20 cellular contexts compared by ENCODE assay signal in the genomic region with DNA sequence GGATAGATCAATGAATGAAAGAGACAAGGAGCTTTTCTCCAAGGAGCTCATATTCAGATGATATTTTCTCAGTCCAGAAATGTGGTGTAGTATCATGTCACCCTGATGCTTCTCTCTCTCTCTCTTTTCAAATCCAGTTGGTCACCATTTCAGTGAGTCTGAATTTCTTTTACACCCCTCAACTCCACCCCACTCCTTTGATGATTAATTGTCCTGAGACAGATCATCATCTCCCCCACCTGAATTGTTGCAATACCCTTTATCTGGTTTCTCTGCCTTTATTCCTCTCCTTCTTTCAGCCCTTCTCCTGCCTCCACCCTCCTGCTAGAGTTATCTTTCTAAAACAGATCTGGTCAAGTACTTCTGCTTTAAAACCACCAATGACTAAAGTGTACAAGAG.
"Had no signal": no experiment of that assay in that cellular context is flagged by ENCODE, and none has a peak within 500 bp of the region (broad histone marks: within the 10 kb centered on the region; RNA-seq: fewer than 3 reads in every experiment).

No MANE protein-coding gene starts in this region.

- H3K9ac ChIP-seq: KMS-11 had no signal

- DNase-seq: activated CD4-positive, alpha-beta T cell treated with anti-CD3 and anti-CD28 coated beads, Interleukin-2, amount 10 ng/mL, durations not matched to agents 24 days and 14 days; activated CD4-positive, alpha-beta T cell treated with anti-CD3 and anti-CD28 coated beads, Interleukin-2, amount 50 U/mL, for 48 hours; activated CD4-positive, CD25-positive, alpha-beta regulatory T cell treated with anti-CD3 and anti-CD28 coated beads, Interleukin-2, amount 50 U/mL, for 72 hours; activated CD8-positive, alpha-beta memory T cell treated with anti-CD3 and anti-CD28 coated beads, Interleukin-2, amount 10 ng/mL, durations not matched to agents 7 days and 5 days; activated effector memory CD4-positive, alpha-beta T cell treated with anti-CD3 and anti-CD28 coated beads, Interleukin-2, amount 50 U/mL, for 16 hours; activated naive CD4-positive, alpha-beta T cell treated with anti-CD3 and anti-CD28 coated beads for 36 hours; activated T-cell treated with anti-CD3 and anti-CD28 coated beads, Interleukin-2, amount 50 U/mL, for 4 hours; central memory CD4-positive, alpha-beta T cell; NCI-H1092; NCI-H1417; NCI-H1930; NCI-H510A treated with DMSO at 0.1 percent for 48 hours; SIG-M5; T-cell; T-helper 2 cell; T1000 had no signal

- ATAC-seq: activated CD8-positive, alpha-beta memory T cell treated with anti-CD3 and anti-CD28 coated beads, Interleukin-2, amount 10 ng/mL, durations not matched to agents 7 days and 5 days; activated T-cell treated with anti-CD3 and anti-CD28 coated beads, Interleukin-2, amount 50 U/mL, for 4 hours; T-cell; WTC11 had no signal

- H3K4me3 Mint-ChIP-seq: activated CD4-positive, alpha-beta T cell treated with anti-CD3 and anti-CD28 coated beads, Interleukin-2, amount 10 ng/mL, durations not matched to agents 24 days and 14 days; activated CD8-positive, alpha-beta memory T cell treated with anti-CD3 and anti-CD28 coated beads, Interleukin-2, amount 10 ng/mL, durations not matched to agents 7 days and 5 days; activated naive CD4-positive, alpha-beta T cell treated with anti-CD3 and anti-CD28 coated beads for 36 hours; activated naive CD8-positive, alpha-beta T cell; activated T-cell treated with anti-CD3 and anti-CD28 coated beads, Interleukin-2, amount 50 U/mL, for 4 hours; IgD-negative memory B cell; T-cell; WTC11 had no signal

- H3K27ac ChIP-seq: KMS-11 had no signal

- H3K36me3 Mint-ChIP-seq: activated CD8-positive, alpha-beta memory T cell treated with anti-CD3 and anti-CD28 coated beads, Interleukin-2, amount 10 ng/mL, durations not matched to agents 7 days and 5 days; activated naive CD8-positive, alpha-beta T cell; IgD-negative memory B cell; T-cell; WTC11 had no signal

- H3K9me3 Mint-ChIP-seq: activated CD4-positive, alpha-beta T cell treated with anti-CD3 and anti-CD28 coated beads, Interleukin-2, amount 10 ng/mL, durations not matched to agents 24 days and 14 days; activated naive CD4-positive, alpha-beta T cell treated with anti-CD3 and anti-CD28 coated beads for 36 hours; activated T-cell treated with anti-CD3 and anti-CD28 coated beads, Interleukin-2, amount 50 U/mL, for 4 hours; IgD-negative memory B cell; T-cell had no signal

- H3K27me3 Mint-ChIP-seq: activated naive CD8-positive, alpha-beta T cell; IgD-negative memory B cell had no signal

- H3K4me1 Mint-ChIP-seq: activated CD4-positive, alpha-beta T cell treated with anti-CD3 and anti-CD28 coated beads, Interleukin-2, amount 10 ng/mL, durations not matched to agents 24 days and 14 days; activated CD8-positive, alpha-beta memory T cell treated with anti-CD3 and anti-CD28 coated beads, Interleukin-2, amount 10 ng/mL, durations not matched to agents 7 days and 5 days; IgD-negative memory B cell; T-cell; WTC11 had no signal

- H3K27ac Mint-ChIP-seq: activated CD4-positive, alpha-beta T cell treated with anti-CD3 and anti-CD28 coated beads, Interleukin-2, amount 10 ng/mL, durations not matched to agents 24 days and 14 days; activated CD8-positive, alpha-beta memory T cell treated with anti-CD3 and anti-CD28 coated beads, Interleukin-2, amount 10 ng/mL, durations not matched to agents 7 days and 5 days; activated naive CD4-positive, alpha-beta T cell treated with anti-CD3 and anti-CD28 coated beads for 36 hours; activated naive CD8-positive, alpha-beta T cell; IgD-negative memory B cell; T-cell; WTC11 had no signal

- H3K4me2 ChIP-seq: KMS-11 had no signal
